23 cellular contexts compared by ENCODE assay signal in genomic region chr5:137286025-137286610, GRCh38.
"Had no signal": no experiment of that assay in that cellular context is flagged by ENCODE, and none has a peak within 500 bp of the region (broad histone marks: within the 10 kb centered on the region; RNA-seq: fewer than 3 reads in every experiment).

No MANE protein-coding gene starts in this region.

- H3K27me3 ChIP-seq: body of pancreas, gastrocnemius medialis, neural progenitor cell, upper lobe of right lung had no signal

- H2AFZ ChIP-seq: neural progenitor cell had no signal

- H3K9me3 ChIP-seq: body of pancreas, gastrocnemius medialis, prostate gland, upper lobe of right lung had no signal

- H3K27ac ChIP-seq: body of pancreas, gastrocnemius medialis, neural progenitor cell, prostate gland, upper lobe of right lung had no signal

- H3K4me2 ChIP-seq: neural progenitor cell had no signal

- DNase-seq: activated CD4-positive, alpha-beta T cell treated with anti-CD3 and anti-CD28 coated beads for 1 hour; activated CD4-positive, alpha-beta T cell treated with anti-CD3 and anti-CD28 coated beads, Interleukin-2, amount 50 U/mL, for 1 hour; activated CD8-positive, alpha-beta T cell treated with anti-CD3 and anti-CD28 coated beads, Interleukin-2, amount 10 ng/mL, durations not matched to agents 7 days and 5 days; activated gamma-delta T cell; activated naive CD4-positive, alpha-beta T cell treated with anti-CD3 and anti-CD28 coated beads, Interleukin-2, amount 50 U/mL, for 16 hours; activated naive CD8-positive, alpha-beta T cell treated with anti-CD3 and anti-CD28 coated beads, Interleukin-2, amount 50 U/mL, for 24 hours; body of pancreas; caudate nucleus; dermis blood vessel endothelial cell; effector CD8-positive, alpha-beta T cell; erythroblast; gastrocnemius medialis; islet precursor cell; naive thymus-derived CD4-positive, alpha-beta T cell; stimulated activated CD4-positive, alpha-beta T cell treated with anti-CD3 and anti-CD28 coated beads, Interleukin-12 subunit alpha, Interleukin-12 subunit beta, amount 100 ng/mL, for 4 hours; stimulated activated CD4-positive, alpha-beta T cell treated with anti-CD3 and anti-CD28 coated beads, Interleukin-4, amount 100 ng/mL, for 4 hours; stimulated activated naive CD8-positive, alpha-beta T cell treated with anti-CD3 and anti-CD28 coated beads, Interleukin-15, Interleukin-2, amounts not matched to agents 100 U/mL and 50 U/mL, for 24 hours; SW 1271; T-helper 17 cell; upper lobe of right lung had no signal

- H3K9ac ChIP-seq: neural progenitor cell had no signal

- H3K36me3 ChIP-seq: gastrocnemius medialis, neural progenitor cell, prostate gland, upper lobe of right lung had no signal

- ATAC-seq: activated CD8-positive, alpha-beta T cell treated with anti-CD3 and anti-CD28 coated beads, Interleukin-2, amount 10 ng/mL, durations not matched to agents 7 days and 5 days; activated naive CD8-positive, alpha-beta T cell treated with anti-CD3 and anti-CD28 coated beads, Interleukin-2, amount 50 U/mL, for 24 hours; body of pancreas; gastrocnemius medialis; naive thymus-derived CD4-positive, alpha-beta T cell; stimulated activated naive CD8-positive, alpha-beta T cell treated with anti-CD3 and anti-CD28 coated beads, Interleukin-15, Interleukin-2, amounts not matched to agents 100 U/mL and 50 U/mL, for 24 hours; T-helper 17 cell; upper lobe of right lung had no signal

- H3K4me1 ChIP-seq: neural progenitor cell, prostate gland, upper lobe of right lung had no signal

- H3K4me3 ChIP-seq: body of pancreas, gastrocnemius medialis, lung, neural progenitor cell, prostate gland, upper lobe of right lung had no signal
